Comparison of ENCODE assay signal across 19 cellular contexts in the genomic region with DNA sequence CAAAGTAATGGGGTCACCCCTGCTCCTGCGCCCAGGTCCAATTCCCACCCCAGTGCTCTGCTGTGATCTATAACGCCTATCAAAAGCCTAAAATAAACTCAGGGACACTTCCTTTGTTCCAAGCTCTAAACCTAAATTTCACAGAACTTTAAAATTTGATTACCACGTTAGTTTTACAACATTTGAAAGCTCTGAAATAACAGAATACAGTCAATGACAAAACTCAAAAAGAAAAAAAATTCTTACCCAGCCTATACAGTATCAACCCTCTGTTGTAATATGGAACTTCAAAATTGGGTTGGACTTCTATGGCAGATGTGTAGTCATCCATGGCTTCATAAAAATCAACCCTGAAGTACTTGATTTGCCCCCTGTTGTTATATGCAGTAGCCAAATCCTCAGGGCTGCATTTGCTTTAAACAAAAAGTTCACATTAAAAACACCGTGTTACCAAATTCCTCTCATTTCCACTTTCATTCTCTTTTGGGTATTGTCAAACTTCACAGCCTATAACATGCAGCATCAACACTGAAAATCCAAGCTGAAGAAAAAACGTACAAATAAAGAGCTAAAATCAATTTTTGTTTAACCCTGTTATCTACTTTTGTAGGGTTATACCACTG. TPM values are rescaled to one million over a fixed set of nuclear protein-coding genes. Genes with fewer than 3 reads are reported as not detected.
DNase-seq lines count a peak whose midpoint lies in the region; ATAC-seq and TF ChIP-seq lines count a peak whose summit lies in the region.
"Had no signal": no experiment of that assay in that cellular context is flagged by ENCODE, and none has a peak within 500 bp of the region (broad histone marks: within the 10 kb centered on the region; RNA-seq: fewer than 3 reads in every experiment).

No MANE protein-coding gene starts in this region.

- H3K4me1 Mint-ChIP-seq in natural killer cell treated with Interleukin-12 subunit alpha and Interleukin-12 subunit beta and Interleukin-15 and Interleukin-18, amount 100 ng/mL, for 72 hours (ENCODE audit: low read depth in 2 of 2) = peaks cover 37 to 52% of the 10 kb centered on the region in 2 donors
- peaks cover 36 to 49% of the 10 kb centered on the region in 2 donors for H3K4me1 Mint-ChIP-seq in natural killer cell
- peaks cover 39% of the 10 kb centered on the region for H3K4me1 Mint-ChIP-seq in type B pancreatic cell (ENCODE audit: unreplicated experiment)

- peaks cover 79% of the 10 kb centered on the region for H3K79me2 ChIP-seq in hepatocyte

- peak overlapping the region; percentile 27; the same call in 1 of the 2 replicates for H3K27ac ChIP-seq in SK-N-MC
- H3K27ac ChIP-seq in hepatocyte = no peak overlapping the region
- H3K27ac ChIP-seq: C4-2B, prostate gland had no signal

- peak overlapping the region; percentile 43 for H3K9ac ChIP-seq in SK-N-MC (ENCODE audit: insufficient read length)

- no peak overlapping the region for H3K27ac Mint-ChIP-seq in natural killer cell treated with Interleukin-12 subunit alpha and Interleukin-12 subunit beta and Interleukin-15 and Interleukin-18, amount 100 ng/mL, for 72 hours
- peak overlapping the region in 1 of 2 donors; percentile 61 for H3K27ac Mint-ChIP-seq in natural killer cell
- no peak overlapping the region for H3K27ac Mint-ChIP-seq in type B pancreatic cell

- no peak for DNase-seq in natural killer cell treated with Interleukin-12 subunit alpha and Interleukin-12 subunit beta and Interleukin-15 and Interleukin-18, amount 100 ng/mL, for 72 hours (ENCODE audit: low spot score)
- DNase-seq in natural killer cell (no peak), SK-N-MC (ENCODE audit: low read depth, low spot score) (no peak), hepatocyte (ENCODE audit: low spot score) (no peak), type B pancreatic cell (ENCODE audit: extremely low spot score, unreplicated experiment) (no peak), activated gamma-delta T cell (lab: John Stamatoyannopoulos, UW) (no peak)
- DNase-seq: activated CD4-positive, CD25-positive, alpha-beta regulatory T cell; activated effector memory CD4-positive, alpha-beta T cell treated with Interleukin-2 at 50 U/mL for 16 hours; KG1; mesendoderm; NCI-H2029 treated with DMSO at 0.1 percent for 48 hours; NK-92 treated with Interleukin-12 subunit alpha and Interleukin-12 subunit beta, amount 100 ng/mL, for 24 hours; stimulated activated CD4-positive, alpha-beta T cell treated with anti-CD3 and anti-CD28 coated beads, Interleukin-2, amount 100 ng/mL, for 24 hours; stimulated activated naive CD4-positive, alpha-beta T cell treated with Interleukin-2 at 50 U/mL for 16 hours had no signal

- H3K9me3 ChIP-seq in SK-N-MC (ENCODE audit: low read depth, low read length) (no peaks in the 10 kb centered on the region), hepatocyte (ENCODE audit: low read depth) (no peaks in the 10 kb centered on the region)
- H3K9me3 ChIP-seq: prostate gland had no signal

- TF ChIP-seq CTCF in natural killer cell (IDR thresholded peaks at IDR 0.05) (no peak), hepatocyte (IDR thresholded peaks at IDR 0.05; ENCODE audit: poor library complexity) (no peak), type B pancreatic cell (conservative IDR thresholded peaks at IDR 0.05) (no peak)

- no peak for ATAC-seq in natural killer cell treated with Interleukin-12 subunit alpha and Interleukin-12 subunit beta and Interleukin-15 and Interleukin-18, amount 100 ng/mL, for 72 hours
- no peak for ATAC-seq in natural killer cell
- no peak for ATAC-seq in HG03175 (IDR thresholded peaks at IDR 0.05; ENCODE audit: unreplicated experiment)
- no peak for ATAC-seq in HG03521 (IDR thresholded peaks at IDR 0.05; ENCODE audit: unreplicated experiment)
- ATAC-seq: esophagus mucosa had no signal

- no peaks in the 10 kb centered on the region for H3K9me3 Mint-ChIP-seq in natural killer cell treated with Interleukin-12 subunit alpha and Interleukin-12 subunit beta and Interleukin-15 and Interleukin-18, amount 100 ng/mL, for 72 hours
- H3K9me3 Mint-ChIP-seq in natural killer cell (no peaks in the 10 kb centered on the region), type B pancreatic cell (no peaks in the 10 kb centered on the region)

- no peaks in the 10 kb centered on the region for H3K9me2 ChIP-seq in hepatocyte (replicated peaks; ENCODE audit: insufficient read depth)

- intact Hi-C loops in natural killer cell (cut with micrococcal nuclease) = no loop called here

- H2AFZ ChIP-seq in hepatocyte = no peak overlapping the region

- peak overlapping the region; percentile 18 for H3K4me3 Mint-ChIP-seq in natural killer cell treated with Interleukin-12 subunit alpha and Interleukin-12 subunit beta and Interleukin-15 and Interleukin-18, amount 100 ng/mL, for 72 hours
- H3K4me3 Mint-ChIP-seq in natural killer cell (no peak overlapping the region), type B pancreatic cell (peak overlapping the region; percentile 27)

- peaks cover 21% of the 10 kb centered on the region for H4K20me1 ChIP-seq in hepatocyte (ENCODE audit: insufficient read depth, poor library complexity, severe bottlenecking)

- H3K36me3 Mint-ChIP-seq in natural killer cell treated with Interleukin-12 subunit alpha and Interleukin-12 subunit beta and Interleukin-15 and Interleukin-18, amount 100 ng/mL, for 72 hours = peaks cover 16% of the 10 kb centered on the region
- H3K36me3 Mint-ChIP-seq in natural killer cell = no peaks in the 10 kb centered on the region
- H3K36me3 Mint-ChIP-seq in type B pancreatic cell = peaks cover 7% of the 10 kb centered on the region

- H3K4me1 ChIP-seq in hepatocyte (ENCODE audit: insufficient read depth) = peaks cover 17% of the 10 kb centered on the region

- peak overlapping the region; percentile 45 for H3K4me3 ChIP-seq in SK-N-MC
- no peak overlapping the region for H3K4me3 ChIP-seq in hepatocyte
- H3K4me3 ChIP-seq: prostate gland had no signal

- H3K27me3 Mint-ChIP-seq in natural killer cell treated with Interleukin-12 subunit alpha and Interleukin-12 subunit beta and Interleukin-15 and Interleukin-18, amount 100 ng/mL, for 72 hours = no peaks in the 10 kb centered on the region
- H3K27me3 Mint-ChIP-seq in natural killer cell (ENCODE audit: low read depth in 2 of 2) = peaks cover 0 to under 1% of the 10 kb centered on the region in 2 donors
- H3K27me3 Mint-ChIP-seq in type B pancreatic cell = no peaks in the 10 kb centered on the region

- no peaks in the 10 kb centered on the region for H3K27me3 ChIP-seq in hepatocyte

- H3K36me3 ChIP-seq in SK-N-MC (ENCODE audit: insufficient read depth, low read length) = no peaks in the 10 kb centered on the region
- no peaks in the 10 kb centered on the region for H3K36me3 ChIP-seq in hepatocyte (replicated peaks; ENCODE audit: insufficient read depth, low read depth)
- H3K36me3 ChIP-seq: prostate gland had no signal

- H3K4me2 ChIP-seq in hepatocyte = peak overlapping the region; percentile 81

- WGBS in hepatocyte (ENCODE audit: low lambda C conversion rate, missing lambda C conversion rate) = 85% methylated on average over 5 of the region's 5 CpGs

RNA-seq across cellular contexts. Expression of gene TTC32, which starts 4.0 kb away (rescaled TPM):
- 10 to 100 TPM; 14.8 to 17.8 TPM for total RNA-seq in natural killer cell treated with Interleukin-12 subunit alpha and Interleukin-12 subunit beta and Interleukin-15 and Interleukin-18, amount 100 ng/mL, for 72 hours
- 10 to 100 TPM; 30.4 to 45.3 (median 37.2) TPM for total RNA-seq in natural killer cell
- 18.4 and 21.1 TPM in 2 replicates for total RNA-seq in hepatocyte
- polyA plus RNA-seq in hepatocyte = 19.5 and 22.4 TPM in 2 replicates
- total RNA-seq in type B pancreatic cell (ENCODE audit: low replicate concordance) = 14.0 and 19.0 TPM in 2 replicates
